In the genomic region with DNA sequence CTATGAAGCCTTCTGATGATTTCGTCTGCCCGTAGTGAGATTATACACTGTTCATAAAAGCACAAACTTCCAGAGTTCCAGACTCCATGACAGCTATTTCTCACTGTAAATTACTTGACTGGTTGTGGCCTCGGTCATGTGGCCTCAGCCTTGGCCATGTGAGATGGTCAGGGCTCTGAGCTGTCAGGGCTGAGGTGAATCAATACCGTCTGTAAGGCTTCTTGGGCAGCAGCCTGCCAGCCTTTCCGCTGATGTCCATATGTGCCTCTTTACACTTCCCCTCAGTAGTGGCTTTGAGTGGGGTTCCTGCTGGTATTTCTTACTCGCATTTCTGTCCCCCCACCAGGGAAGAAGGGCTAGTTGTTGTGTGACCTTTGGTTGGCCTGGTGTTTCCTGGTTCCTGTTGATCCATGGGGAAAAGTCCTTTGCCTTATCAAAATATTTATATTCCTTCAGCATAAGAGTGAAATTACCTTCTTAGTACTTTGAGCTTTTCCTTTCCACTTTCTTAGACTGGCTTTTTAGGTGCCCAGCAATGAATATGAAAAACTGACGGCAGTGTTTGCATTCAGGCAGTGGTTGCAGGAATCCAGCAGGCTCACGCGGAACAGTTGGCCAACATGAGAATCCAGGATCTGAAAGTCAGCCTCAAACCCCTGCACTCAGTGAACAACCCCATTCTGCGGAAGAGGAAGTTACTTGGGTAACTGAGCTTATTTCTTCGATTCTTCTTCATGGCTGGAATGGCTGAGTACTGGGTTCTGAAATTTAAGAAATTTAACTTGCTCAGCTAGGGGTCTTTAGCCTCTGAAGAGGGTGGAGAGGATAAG, we compare ENCODE assay signal across 25 cellular contexts. TPM values are rescaled to one million over a fixed set of nuclear protein-coding genes. Genes with fewer than 3 reads are reported as not detected.
DNase-seq lines count a peak whose midpoint lies in the region; ATAC-seq, FAIRE-seq and TF ChIP-seq lines count a peak whose summit lies in the region.
"Had no signal": no experiment of that assay in that cellular context is flagged by ENCODE, and none has a peak within 500 bp of the region (broad histone marks: within the 10 kb centered on the region; RNA-seq: fewer than 3 reads in every experiment).

No MANE protein-coding gene starts in this region.

- H3K4me2 ChIP-seq in GM12878 (ENCODE audit: control insufficient read depth, insufficient read depth) (no peak overlapping the region), HepG2 (ENCODE audit: low read depth, low read length) (no peak overlapping the region)
- H3K4me2 ChIP-seq: BLaER1 had no signal

- H3K4me3 ChIP-seq in GM12878, result no peak overlapping the region
- H3K4me3 ChIP-seq in HepG2 (replicated peaks in 1 of 3; ENCODE audit: insufficient read depth in 1 of 3, low read depth in 2 of 3, low read length in 3 of 3), result no peak overlapping the region
- peak overlapping the region in 1 of 2 donors; percentile 37 for H3K4me3 ChIP-seq in small intestine (ENCODE audit: low read depth in 1 of 2, low read length in 2 of 2)
- H3K4me3 ChIP-seq: BLaER1, breast epithelium, HAP-1, thoracic aorta had no signal

- no peak for TF ChIP-seq POLR2A in GM12878 (IDR thresholded peaks at IDR 0.05; ENCODE audit: low read depth, low read length)
- no peak for TF ChIP-seq POLR2A in HepG2 (IDR thresholded peaks at IDR 0.05; ENCODE audit: insufficient read depth in 1 of 2, low read depth in 2 of 2, low read length in 2 of 2)

- RAD21 ChIA-PET in GM12878 (lab: Charles Lee; ENCODE audit: unreplicated experiment), result no interaction called here

- no peaks in the 10 kb centered on the region for H3K9me3 Mint-ChIP-seq in activated CD8-positive, alpha-beta T cell treated with anti-CD3 and anti-CD28 coated beads for 36 hours
- H3K9me3 Mint-ChIP-seq: activated CD4-positive, alpha-beta memory T cell treated with anti-CD3 and anti-CD28 coated beads for 36 hours; naive thymus-derived CD8-positive, alpha-beta T cell had no signal

- no peak overlapping the region for H3K27ac ChIP-seq in GM12878 (ENCODE audit: control insufficient read depth, insufficient read depth)
- H3K27ac ChIP-seq in HepG2 (ENCODE audit: extremely low read length, insufficient read depth, low read length), result no peak overlapping the region
- peak overlapping the region; percentile 69 to 81 for H3K27ac ChIP-seq in small intestine (ENCODE audit: low read depth in 1 of 2, low read length in 1 of 2)
- H3K27ac ChIP-seq: BLaER1, breast epithelium, thoracic aorta had no signal

- H2AFZ ChIP-seq in GM12878 (ENCODE audit: control insufficient read depth, low read depth, low read length), result no peak overlapping the region
- H2AFZ ChIP-seq in HepG2 (ENCODE audit: low read length), result no peak overlapping the region

- SMC1A ChIA-PET in GM12878 (lab: Charles Lee; ENCODE audit: uncharacterized antibody, unreplicated experiment), result no interaction called here

- no peaks in the 10 kb centered on the region for H3K4me1 Mint-ChIP-seq in activated CD8-positive, alpha-beta T cell treated with anti-CD3 and anti-CD28 coated beads for 36 hours (ENCODE audit: low read depth)

- CTCF ChIA-PET in GM12878 (lab: Yijun Ruan, JAX) (no interaction called here), HepG2 (lab: Yijun Ruan, JAX; ENCODE audit: low intra/inter-chr PET ratio, low total read pairs) (no interaction called here)
- CTCF ChIA-PET in activated CD8-positive, alpha-beta T cell treated with anti-CD3 and anti-CD28 coated beads for 36 hours (lab: Charles Lee), result interaction anchor here (0.8 kb wide), 1 partner anchor 126 kb away, joined by 3 read pairs; no protein-coding TSS in a partner anchor

- no peaks in the 10 kb centered on the region for H3K27me3 Mint-ChIP-seq in activated CD8-positive, alpha-beta T cell treated with anti-CD3 and anti-CD28 coated beads for 36 hours
- H3K27me3 Mint-ChIP-seq: activated CD4-positive, alpha-beta memory T cell treated with anti-CD3 and anti-CD28 coated beads for 36 hours; naive thymus-derived CD8-positive, alpha-beta T cell had no signal

- in situ Hi-C loops in GM12878 (cut with MboI), result no loop called here
- in situ Hi-C loops in HepG2 (cut with HindIII; ENCODE audit: extremely low pct_ligation_motif_present, low pct_unique_long_range_greater_than_20kb), result no loop called here

- H3K9me3 ChIP-seq in GM12878 (replicated peaks; ENCODE audit: control insufficient read depth, insufficient read depth, low read length) (no peaks in the 10 kb centered on the region), HepG2 (ENCODE audit: low read length) (no peaks in the 10 kb centered on the region), small intestine (ENCODE audit: control insufficient read depth, low read depth) (no peaks in the 10 kb centered on the region)
- H3K9me3 ChIP-seq: BLaER1, breast epithelium, HAP-1, thoracic aorta had no signal

- H3K27ac Mint-ChIP-seq in activated CD8-positive, alpha-beta T cell treated with anti-CD3 and anti-CD28 coated beads for 36 hours, result no peak overlapping the region
- H3K27ac Mint-ChIP-seq: activated CD4-positive, alpha-beta memory T cell treated with anti-CD3 and anti-CD28 coated beads for 36 hours had no signal

- no peak for TF ChIP-seq EP300 in GM12878 (IDR thresholded peaks at IDR 0.05; ENCODE audit: borderline replicate concordance in 1 of 2, control insufficient read depth in 1 of 2, low read depth in 2 of 2, low read length in 2 of 2)
- TF ChIP-seq EP300 in HepG2 (IDR thresholded peaks at IDR 0.05; ENCODE audit: low read depth in 2 of 2, low read length in 2 of 2), result no peak
- TF ChIP-seq EP300 in HepG2 (CRISPR knock-in tag; IDR thresholded peaks at IDR 0.05; ENCODE audit: borderline replicate concordance), result no peak

- peaks cover 67% of the 10 kb centered on the region for H3K36me3 Mint-ChIP-seq in activated CD8-positive, alpha-beta T cell treated with anti-CD3 and anti-CD28 coated beads for 36 hours (ENCODE audit: low read depth)

- no peaks in the 10 kb centered on the region for H3K4me1 ChIP-seq in GM12878 (ENCODE audit: control insufficient read depth, insufficient read depth, low read length)
- no peaks in the 10 kb centered on the region for H3K4me1 ChIP-seq in HepG2 (ENCODE audit: insufficient read depth, low read length)
- no peaks in the 10 kb centered on the region for H3K4me1 ChIP-seq in small intestine (ENCODE audit: control insufficient read depth in 2 of 2, insufficient read depth in 1 of 2, low read depth in 1 of 2, low read length in 1 of 2)
- H3K4me1 ChIP-seq: breast epithelium, HAP-1 had no signal

- H3K36me3 ChIP-seq in GM12878 (ENCODE audit: control insufficient read depth in 2 of 2, insufficient read depth in 2 of 2, low read length in 1 of 2) (peaks cover 22 to 24% of the 10 kb centered on the region in 2 experiments), HepG2 (replicated peaks in 1 of 2; ENCODE audit: control insufficient read depth in 1 of 2, insufficient read depth in 2 of 2, low read length in 2 of 2) (peaks cover 37 to 89% of the 10 kb centered on the region in 2 experiments), small intestine (ENCODE audit: control insufficient read depth in 2 of 2, insufficient read depth in 2 of 2, low read length in 2 of 2) (peaks cover 15 to 28% of the 10 kb centered on the region in 2 donors)
- H3K36me3 ChIP-seq: breast epithelium had no signal

- no peaks in the 10 kb centered on the region for H3K79me2 ChIP-seq in GM12878 (ENCODE audit: control insufficient read depth, insufficient read depth, low read length)
- H3K79me2 ChIP-seq in HepG2 (ENCODE audit: insufficient read depth, low read length), result no peaks in the 10 kb centered on the region

- H3K4me3 Mint-ChIP-seq in activated CD8-positive, alpha-beta T cell treated with anti-CD3 and anti-CD28 coated beads for 36 hours, result no peak overlapping the region
- H3K4me3 Mint-ChIP-seq: activated CD4-positive, alpha-beta memory T cell treated with anti-CD3 and anti-CD28 coated beads for 36 hours; naive thymus-derived CD8-positive, alpha-beta T cell had no signal

- no peak overlapping the region for H3K9ac ChIP-seq in GM12878 (ENCODE audit: control insufficient read depth, insufficient read depth, low read length)
- no peak overlapping the region for H3K9ac ChIP-seq in HepG2 (ENCODE audit: insufficient read depth, low read depth, low read length)
- H3K9ac ChIP-seq: BLaER1 had no signal

- no peak for DNase-seq in Right ventricle myocardium superior
- DNase-seq in cardiac septum (ENCODE audit: low spot score), result no peak
- no peak for DNase-seq in GM12878 (ENCODE audit: low read depth, low spot score)
- no peak for DNase-seq in HepG2 (ENCODE audit: low spot score)
- DNase-seq in small intestine, result peak; percentile 82
- DNase-seq in activated CD8-positive, alpha-beta T cell treated with anti-CD3 and anti-CD28 coated beads for 36 hours, result no peak
- no peak for DNase-seq in NCI-H526 treated with DMSO at 0.1 percent for 48 hours (lab: John Stamatoyannopoulos, UW)
- DNase-seq: activated CD4-positive, alpha-beta memory T cell treated with anti-CD3 and anti-CD28 coated beads for 36 hours; amniotic stem cell; Karpas-422; kidney; naive thymus-derived CD8-positive, alpha-beta T cell; NCI-H1048; NCI-H1930; NCI-H748 treated with DMSO at 0.1 percent for 48 hours; PC-3; SHP77; stimulated activated naive CD8-positive, alpha-beta T cell treated with anti-CD3 and anti-CD28 coated beads, Interleukin-15, Interleukin-2, amounts not matched to agents 100 U/mL and 50 U/mL, for 24 hours; SW 1271 had no signal

- TSS peak; percentile 16 for BruUV-seq in GM12878 (replicated peaks; lab: Mats Ljungman, UMichigan)
- BruUV-seq in HepG2 (replicated peaks; lab: Mats Ljungman, UMichigan), result no TSS peak

- ATAC-seq in Right ventricle myocardium superior (ENCODE audit: poor library complexity) (peak; percentile 33), GM12878 (no peak), HepG2 (no peak), HG03196 (IDR thresholded peaks at IDR 0.05; ENCODE audit: unreplicated experiment) (no peak)
- ATAC-seq in activated CD8-positive, alpha-beta T cell treated with anti-CD3 and anti-CD28 coated beads for 36 hours, result no peak
- ATAC-seq: naive thymus-derived CD8-positive, alpha-beta T cell; PC-3; stimulated activated naive CD8-positive, alpha-beta T cell treated with anti-CD3 and anti-CD28 coated beads, Interleukin-15, Interleukin-2, amounts not matched to agents 100 U/mL and 50 U/mL, for 24 hours had no signal

- H4K20me1 ChIP-seq in GM12878 (ENCODE audit: control insufficient read depth, insufficient read depth) (no peaks in the 10 kb centered on the region), HepG2 (ENCODE audit: insufficient read depth, low read length) (no peaks in the 10 kb centered on the region)

- POLR2A ChIA-PET in GM12878 (lab: Charles Lee), result no interaction called here
- POLR2A ChIA-PET in HepG2 (lab: Yijun Ruan, JAX), result no interaction called here
- POLR2A ChIA-PET in activated CD8-positive, alpha-beta T cell treated with anti-CD3 and anti-CD28 coated beads for 36 hours (lab: Charles Lee), result interaction anchor here (0.7 to 1.0 kb wide), 2 partner anchors 28 to 46 kb away, joined by 3 read pairs; partner anchors contain the start of gene MAPKAPK5

- intact Hi-C loops in Right ventricle myocardium superior (cut with DNase I) (no loop called here), cardiac septum (cut with DNase I) (no loop called here), GM12878 (cut with micrococcal nuclease; ENCODE audit: unreplicated experiment) (no loop called here), HepG2 (cut with micrococcal nuclease; ENCODE audit: unreplicated experiment) (no loop called here)
- intact Hi-C loops in activated CD8-positive, alpha-beta T cell treated with anti-CD3 and anti-CD28 coated beads for 36 hours (cut with micrococcal nuclease), result no loop called here

- no peaks in the 10 kb centered on the region for H3K27me3 ChIP-seq in GM12878 (replicated peaks in 1 of 2; ENCODE audit: control insufficient read depth in 2 of 2, insufficient read depth in 2 of 2, low read length in 1 of 2)
- no peaks in the 10 kb centered on the region for H3K27me3 ChIP-seq in HepG2 (ENCODE audit: control insufficient read depth in 1 of 2, insufficient read depth in 2 of 2, low read length in 2 of 2)
- no peaks in the 10 kb centered on the region for H3K27me3 ChIP-seq in small intestine (ENCODE audit: control insufficient read depth in 2 of 2, insufficient read depth in 2 of 2, low read length in 2 of 2)
- H3K27me3 ChIP-seq: BLaER1, breast epithelium had no signal

- WGBS in GM12878 (ENCODE audit: insufficient coverage, insufficient replicate concordance, low lambda C conversion rate, missing lambda C conversion rate), result 97% methylated on average over 11 of the region's 11 CpGs
- WGBS in HepG2 (ENCODE audit: low lambda C conversion rate), result 96% methylated on average over 11 of the region's 11 CpGs
- 71 to 73% (median 73%) methylated on average over 11 of the region's 11 CpGs for WGBS in small intestine, 3 donors

- TF ChIP-seq RAD21 in GM12878 (IDR thresholded peaks at IDR 0.05; ENCODE audit: insufficient read depth, low read depth, low read length) (no peak), HepG2 (CRISPR knock-in tag; IDR thresholded peaks at IDR 0.05) (no peak)

- FAIRE-seq in GM12878 (lab: Jason Lieb, UNC), result no peak
- no peak for FAIRE-seq in HepG2 (lab: Jason Lieb, UNC)
- FAIRE-seq in small intestine (lab: Jason Lieb, UNC), result no peak
- FAIRE-seq: D721Med, kidney had no signal

- no peak for TF ChIP-seq CTCF in GM12878 (IDR thresholded peaks at IDR 0.05 in 2 of 3, conservative IDR thresholded peaks at IDR 0.05 in 1 of 3; ENCODE audit: control insufficient read depth in 2 of 3, extremely low read depth in 1 of 3, insufficient read depth in 1 of 3, low read depth in 3 of 3, low read length in 3 of 3)
- no peak for TF ChIP-seq CTCF in HepG2 (CRISPR knock-in tag; IDR thresholded peaks at IDR 0.05)
- TF ChIP-seq CTCF in activated CD8-positive, alpha-beta T cell treated with anti-CD3 and anti-CD28 coated beads for 36 hours (IDR thresholded peaks at IDR 0.05), result no peak

RNA-seq across cellular contexts. Expression of gene MAPKAPK5, which starts 46.1 kb away (rescaled TPM):
- total RNA-seq in Right ventricle myocardium superior (25.5 TPM), cardiac septum (25.7 TPM), GM12878 (2014; rRNA removed) (45.4 and 46.8 TPM in 2 replicates), GM12878 (2014; rRNA removed; fragmentation: Illumina TruSeq; extraction: Trizol) (40.8 and 42.5 TPM in 2 replicates), GM12878 (2021) (45.6 and 54.3 TPM in 2 replicates), HepG2 (2016; rRNA removed; fragmentation: Illumina TruSeq; extraction: Trizol) (47.5 and 58.2 TPM in 2 replicates)
- total RNA-seq in GM12878 (2013; cell fraction: nucleolus; rRNA removed), result 146 and 153 TPM in 2 replicates
- polyA plus RNA-seq in GM12878 (2011; ENCODE audit: low read depth), result 15.0 TPM
- polyA plus RNA-seq in GM12878 (2011; rRNA removed) (50.4 and 50.6 TPM in 2 replicates), GM12878 (2014; fragmentation: Illumina TruSeq; extraction: Trizol) (39.7 and 39.9 TPM in 2 replicates), GM12878 (2014; fragmentation: Nextera tagmentation; extraction: Ambion mirVana) (10 to 100 TPM; 12.6 to 14.4 TPM), GM12878 (2014; rRNA removed) (42.2 and 48.6 TPM in 2 replicates), GM12878 (2016; fragmentation: Nextera tagmentation; extraction: Ambion mirVana) (10 to 100 TPM; 35.8 to 52.9 TPM), HepG2 (2011; rRNA removed) (36.7 and 43.2 TPM in 2 replicates), small intestine (10 to 100 TPM; 28.4 to 50.5 (median 33.2) TPM)
- polyA plus RNA-seq in GM12878 (2011; cell fraction: cytosol; rRNA removed), result 37.6 and 40.2 TPM in 2 replicates
- 58.5 and 67.3 TPM in 2 replicates for polyA plus RNA-seq in GM12878 (2011; cell fraction: nucleus; rRNA removed)
- polyA plus RNA-seq in GM12878 (2012), result 17.6 and 23.2 TPM in 2 replicates
- polyA minus RNA-seq in GM12878 (2011; rRNA and poly(A)+ RNA removed), result 45.6 and 55.0 TPM in 2 replicates
- polyA minus RNA-seq in GM12878 (2011; cell fraction: cytosol; rRNA and poly(A)+ RNA removed), result 10.3 and 16.3 TPM in 2 replicates
- polyA minus RNA-seq in GM12878 (2011; cell fraction: nucleus; rRNA and poly(A)+ RNA removed), result 26.6 and 43.9 TPM in 2 replicates
- total RNA-seq in HepG2 (2016; cell fraction: cytosol; rRNA removed; fragmentation: Illumina TruSeq; extraction: Trizol; ENCODE audit: low read depth), result 39.2 and 39.5 TPM in 2 replicates
- 47.8 and 57.4 TPM in 2 replicates for total RNA-seq in HepG2 (2016; cell fraction: insoluble cytoplasmic fraction; rRNA removed; fragmentation: Illumina TruSeq; extraction: Trizol)
- 77.5 and 77.8 TPM in 2 replicates for total RNA-seq in HepG2 (2016; cell fraction: membrane; rRNA removed; fragmentation: Illumina TruSeq; extraction: Trizol)
- total RNA-seq in HepG2 (2016; cell fraction: nucleus; rRNA removed; fragmentation: Illumina TruSeq; extraction: Trizol), result 54.2 and 63.6 TPM in 2 replicates
- 32.6 TPM in 2 replicates for polyA plus RNA-seq in HepG2 (2011; cell fraction: cytosol; rRNA removed)
- 51.8 and 52.3 TPM in 2 replicates for polyA plus RNA-seq in HepG2 (2011; cell fraction: nucleus; rRNA removed)
- 27.7 and 31.8 TPM in 2 replicates for polyA plus RNA-seq in HepG2 (2012)
- 34.7 and 39.7 TPM in 2 replicates for polyA plus RNA-seq in HepG2 (2016; cell fraction: cytosol; fragmentation: Illumina TruSeq; extraction: Trizol; ENCODE audit: low read depth)
- polyA plus RNA-seq in HepG2 (2016; cell fraction: insoluble cytoplasmic fraction; fragmentation: Illumina TruSeq; extraction: Trizol; ENCODE audit: low read depth), result 46.1 and 53.0 TPM in 2 replicates
- polyA plus RNA-seq in HepG2 (2016; cell fraction: membrane; fragmentation: Illumina TruSeq; extraction: Trizol; ENCODE audit: low read depth), result 54.7 and 59.5 TPM in 2 replicates
- 84.3 and 88.6 TPM in 2 replicates for polyA plus RNA-seq in HepG2 (2016; cell fraction: nucleus; fragmentation: Illumina TruSeq; extraction: Trizol; ENCODE audit: insufficient read depth, low read depth)
- polyA minus RNA-seq in HepG2 (2011; rRNA and poly(A)+ RNA removed; ENCODE audit: low replicate concordance), result 27.6 and 41.1 TPM in 2 replicates
- 11.3 and 19.1 TPM in 2 replicates for polyA minus RNA-seq in HepG2 (2011; cell fraction: cytosol; rRNA and poly(A)+ RNA removed)
- 51.0 and 69.4 TPM in 2 replicates for polyA minus RNA-seq in HepG2 (2011; cell fraction: nucleus; rRNA and poly(A)+ RNA removed)
- 10 to 100 TPM; 54.3 to 64.2 TPM for total RNA-seq in activated CD8-positive, alpha-beta T cell treated with anti-CD3 and anti-CD28 coated beads for 36 hours

Comparison
In these comparisons a context has a peak if more than half of its experiments do, and no peak if none do; other contexts are left out.
1. H3K27ac ChIP-seq: peak in small intestine (2 of 2); none in GM12878 (single experiment) and HepG2 (single experiment).